28 cellular contexts compared by ENCODE assay signal in the genomic region with DNA sequence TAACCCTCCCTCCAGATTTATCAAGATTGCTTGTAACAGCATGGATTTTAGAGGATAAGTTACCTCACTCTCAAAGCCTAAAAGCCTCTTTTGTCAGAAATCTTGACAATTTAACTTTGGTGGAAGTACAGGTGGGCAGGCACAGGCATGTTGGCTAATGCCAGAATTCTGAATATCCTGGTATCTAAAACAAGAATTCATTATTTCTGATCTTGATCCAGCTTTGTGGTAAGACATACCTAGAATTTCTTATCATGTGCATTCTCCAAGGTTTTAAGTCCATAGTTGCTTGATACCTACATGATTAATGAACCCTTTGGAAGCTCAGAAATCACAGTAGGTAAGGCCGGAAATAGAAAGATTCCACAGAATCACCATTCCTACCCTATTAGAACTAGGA.
"Had no signal": no experiment of that assay in that cellular context is flagged by ENCODE, and none has a peak within 500 bp of the region (broad histone marks: within the 10 kb centered on the region; RNA-seq: fewer than 3 reads in every experiment).

No MANE protein-coding gene starts in this region.

- ATAC-seq: heart right ventricle; left colon; left ventricle myocardium superior; lower lobe of right lung; natural killer cell; psoas muscle; right cardiac atrium; stimulated activated effector memory CD8-positive, alpha-beta T cell treated with anti-CD3 and anti-CD28 coated beads, Interleukin-12 subunit alpha, Interleukin-12 subunit beta, amount 100 ng/mL, for 72 hours had no signal

- H3K27me3 ChIP-seq: dorsolateral prefrontal cortex, esophagus muscularis mucosa, heart right ventricle, ovary, sigmoid colon, stomach, thyroid gland had no signal

- H3K36me3 Mint-ChIP-seq: memory B cell; natural killer cell; stimulated activated effector memory CD8-positive, alpha-beta T cell treated with anti-CD3 and anti-CD28 coated beads, Interleukin-12 subunit alpha, Interleukin-12 subunit beta, amount 100 ng/mL, for 72 hours had no signal

- H3K27ac ChIP-seq: dorsolateral prefrontal cortex, esophagus muscularis mucosa, heart right ventricle, lower lobe of right lung, ovary, psoas muscle, sigmoid colon, stomach, thyroid gland had no signal

- DNase-seq: dorsolateral prefrontal cortex; effector CD4-positive, alpha-beta T cell; foreskin melanocyte; glutamatergic neuron; heart right ventricle; hippocampal formation; kidney glomerular epithelial cell; left colon; left ventricle myocardium superior; lower lobe of right lung; natural killer cell; occipital lobe; ovary; posterior cingulate gyrus; psoas muscle; right cardiac atrium; sigmoid colon; stimulated activated CD4-positive, alpha-beta T cell treated with anti-CD3 and anti-CD28 coated beads, Interleukin-2, amount 100 ng/mL, for 24 hours; stimulated activated CD4-positive, alpha-beta T cell treated with anti-CD3 and anti-CD28 coated beads, Interleukin-4, amount 100 ng/mL, for 24 hours; stimulated activated naive CD4-positive, alpha-beta T cell treated with Interleukin-2 at 50 U/mL for 16 hours; stomach; thyroid gland; trophoblast cell had no signal

- H3K27ac Mint-ChIP-seq: memory B cell; natural killer cell; stimulated activated effector memory CD8-positive, alpha-beta T cell treated with anti-CD3 and anti-CD28 coated beads, Interleukin-12 subunit alpha, Interleukin-12 subunit beta, amount 100 ng/mL, for 72 hours had no signal

- H3K9me3 ChIP-seq: ovary, psoas muscle, sigmoid colon, thyroid gland had no signal

- H3K27me3 Mint-ChIP-seq: memory B cell had no signal

- H3K4me3 ChIP-seq: dorsolateral prefrontal cortex, esophagus muscularis mucosa, heart right ventricle, lower lobe of right lung, ovary, psoas muscle, sigmoid colon, stomach, thyroid gland had no signal

- H3K4me3 Mint-ChIP-seq: memory B cell; natural killer cell; stimulated activated effector memory CD8-positive, alpha-beta T cell treated with anti-CD3 and anti-CD28 coated beads, Interleukin-12 subunit alpha, Interleukin-12 subunit beta, amount 100 ng/mL, for 72 hours had no signal

- H3K36me3 ChIP-seq: esophagus muscularis mucosa, heart right ventricle, lower lobe of right lung, ovary, sigmoid colon, stomach, thyroid gland had no signal

- FAIRE-seq: colon, islet of Langerhans had no signal

- H3K4me1 ChIP-seq: esophagus muscularis mucosa, heart right ventricle, lower lobe of right lung, psoas muscle, sigmoid colon, stomach, thyroid gland had no signal

- H3K4me1 Mint-ChIP-seq: memory B cell; natural killer cell; stimulated activated effector memory CD8-positive, alpha-beta T cell treated with anti-CD3 and anti-CD28 coated beads, Interleukin-12 subunit alpha, Interleukin-12 subunit beta, amount 100 ng/mL, for 72 hours had no signal
